Comparison of ENCODE assay signal across 7 cellular contexts in the genomic region with DNA sequence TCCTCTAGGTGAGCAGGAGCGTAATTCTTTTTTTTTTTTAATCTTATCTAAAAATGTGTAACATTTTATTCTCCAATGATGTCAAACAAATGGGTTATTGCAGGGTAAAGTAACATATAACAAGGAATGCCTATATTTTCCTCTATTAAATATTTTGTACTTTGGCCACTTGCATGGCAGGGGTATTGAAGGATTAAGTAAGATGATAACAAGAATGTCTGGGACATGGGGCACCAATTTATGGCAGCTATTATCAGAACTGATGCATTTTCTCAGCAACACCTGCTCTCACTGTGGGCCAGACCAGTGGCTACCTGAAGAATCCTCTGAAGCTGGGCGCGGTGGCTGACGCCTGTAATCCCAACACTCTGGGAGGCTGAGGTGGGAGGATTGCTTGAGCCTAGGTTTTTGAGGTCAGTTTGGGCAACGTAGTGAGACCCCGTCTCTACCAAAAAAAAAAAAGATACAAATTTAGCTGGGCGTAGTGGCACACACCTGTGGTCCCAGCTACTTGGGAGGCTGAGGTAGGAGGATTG. TPM values are rescaled to one million over a fixed set of nuclear protein-coding genes. Genes with fewer than 3 reads are reported as not detected.
"Had no signal": no experiment of that assay in that cellular context is flagged by ENCODE, and none has a peak within 500 bp of the region (broad histone marks: within the 10 kb centered on the region; RNA-seq: fewer than 3 reads in every experiment).

No MANE protein-coding gene starts in this region.

- H3K27ac ChIP-seq: GM23248 had no signal

- H3K36me3 ChIP-seq: HAP-1 had no signal

- H3K4me3 ChIP-seq: GM23248, HAP-1, K562 had no signal

- DNase-seq: GM23248, GOT3, H7, IMR-90 had no signal

RNA-seq across cellular contexts. Expression of a gene that starts 24.0 kb away (rescaled TPM):
- total RNA-seq: HT-29, IMR-90 had no signal
